Comparison of ENCODE assay signal across 1 cellular context in genomic region chr11:72239849-72240460, GRCh38.
TF ChIP-seq lines count a peak whose summit lies in the region.

No MANE protein-coding gene starts in this region.

TF ChIP-seq in WTC11, 78 proteins besides CTCF, POLR2A, EP300 and RAD21 (continued from another document and continues in another):
- TF ChIP-seq, protein P1, sequence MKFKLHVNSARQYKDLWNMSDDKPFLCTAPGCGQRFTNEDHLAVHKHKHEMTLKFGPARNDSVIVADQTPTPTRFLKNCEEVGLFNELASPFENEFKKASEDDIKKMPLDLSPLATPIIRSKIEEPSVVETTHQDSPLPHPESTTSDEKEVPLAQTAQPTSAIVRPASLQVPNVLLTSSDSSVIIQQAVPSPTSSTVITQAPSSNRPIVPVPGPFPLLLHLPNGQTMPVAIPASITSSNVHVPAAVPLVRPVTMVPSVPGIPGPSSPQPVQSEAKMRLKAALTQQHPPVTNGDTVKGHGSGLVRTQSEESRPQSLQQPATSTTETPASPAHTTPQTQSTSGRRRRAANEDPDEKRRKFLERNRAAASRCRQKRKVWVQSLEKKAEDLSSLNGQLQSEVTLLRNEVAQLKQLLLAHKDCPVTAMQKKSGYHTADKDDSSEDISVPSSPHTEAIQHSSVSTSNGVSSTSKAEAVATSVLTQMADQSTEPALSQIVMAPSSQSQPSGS (CRISPR knock-in tag; IDR thresholded peaks at IDR 0.05; ENCODE audit: borderline replicate concordance, low read depth) = no peak
- TF ChIP-seq GABPB1 (CRISPR knock-in tag; IDR thresholded peaks at IDR 0.05) = no peak
- 0 out of 2 replicates have a peak, but pooled peaks have one; percentile 52 for TF ChIP-seq FOXK1 (CRISPR knock-in tag; IDR thresholded peaks at IDR 0.05)
- no peak for TF ChIP-seq ATF6 (CRISPR knock-in tag; IDR thresholded peaks at IDR 0.05)
- TF ChIP-seq CREB1 (CRISPR knock-in tag; IDR thresholded peaks at IDR 0.05) = no peak
- TF ChIP-seq, protein P2, sequence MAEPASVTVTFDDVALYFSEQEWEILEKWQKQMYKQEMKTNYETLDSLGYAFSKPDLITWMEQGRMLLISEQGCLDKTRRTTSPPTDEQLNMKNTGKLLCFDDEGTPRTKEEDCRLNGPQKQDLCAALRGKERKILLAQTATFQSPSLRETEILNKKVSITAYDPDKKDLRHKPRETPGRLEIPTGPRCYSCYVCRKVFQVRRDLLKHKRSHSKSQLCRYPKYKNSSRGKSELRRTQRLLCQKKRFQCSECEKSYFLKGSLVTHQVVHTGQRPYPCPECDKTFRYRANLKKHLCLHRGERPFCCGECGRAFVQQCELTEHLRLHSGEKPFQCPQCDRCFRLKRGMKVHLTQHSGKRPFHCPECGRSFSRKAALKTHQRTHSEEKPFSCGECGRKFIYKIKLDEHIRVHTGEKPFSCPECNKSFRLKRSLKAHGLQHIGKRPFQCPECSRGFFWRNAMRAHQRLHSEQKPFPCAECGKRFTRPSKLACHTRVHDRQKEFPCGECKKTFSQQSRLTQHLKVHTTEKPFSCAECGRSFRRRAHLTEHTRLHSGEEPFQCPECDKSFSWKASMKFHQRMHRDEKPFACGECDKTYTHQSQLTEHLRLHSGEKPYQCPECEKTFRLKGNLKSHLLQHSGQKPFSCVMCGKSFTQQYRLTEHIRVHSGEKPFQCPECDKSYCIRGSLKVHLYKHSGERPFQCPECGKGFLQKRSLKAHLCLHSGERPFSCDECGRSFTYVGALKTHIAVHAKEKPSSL (CRISPR knock-in tag; conservative IDR thresholded peaks at IDR 0.05) = peak; percentile 1; the same call in 1 of the 2 replicates
- TF ChIP-seq ATF3 (CRISPR knock-in tag; conservative IDR thresholded peaks at IDR 0.05) = no peak
- no peak for TF ChIP-seq IRF2 (CRISPR knock-in tag; IDR thresholded peaks at IDR 0.05; ENCODE audit: borderline replicate concordance, low read depth)
- TF ChIP-seq KAT7 (CRISPR knock-in tag; IDR thresholded peaks at IDR 0.05; ENCODE audit: borderline replicate concordance) = no peak
- TF ChIP-seq ELF4 (CRISPR knock-in tag; IDR thresholded peaks at IDR 0.05; ENCODE audit: low read depth) = no peak
- no peak for TF ChIP-seq NR1H2 (CRISPR knock-in tag; IDR thresholded peaks at IDR 0.05)
- TF ChIP-seq, protein P3, sequence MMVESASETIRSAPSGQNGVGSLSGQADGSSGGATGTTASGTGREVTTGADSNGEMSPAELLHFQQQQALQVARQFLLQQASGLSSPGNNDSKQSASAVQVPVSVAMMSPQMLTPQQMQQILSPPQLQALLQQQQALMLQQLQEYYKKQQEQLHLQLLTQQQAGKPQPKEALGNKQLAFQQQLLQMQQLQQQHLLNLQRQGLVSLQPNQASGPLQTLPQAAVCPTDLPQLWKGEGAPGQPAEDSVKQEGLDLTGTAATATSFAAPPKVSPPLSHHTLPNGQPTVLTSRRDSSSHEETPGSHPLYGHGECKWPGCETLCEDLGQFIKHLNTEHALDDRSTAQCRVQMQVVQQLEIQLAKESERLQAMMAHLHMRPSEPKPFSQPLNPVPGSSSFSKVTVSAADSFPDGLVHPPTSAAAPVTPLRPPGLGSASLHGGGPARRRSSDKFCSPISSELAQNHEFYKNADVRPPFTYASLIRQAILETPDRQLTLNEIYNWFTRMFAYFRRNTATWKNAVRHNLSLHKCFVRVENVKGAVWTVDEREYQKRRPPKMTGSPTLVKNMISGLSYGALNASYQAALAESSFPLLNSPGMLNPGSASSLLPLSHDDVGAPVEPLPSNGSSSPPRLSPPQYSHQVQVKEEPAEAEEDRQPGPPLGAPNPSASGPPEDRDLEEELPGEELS (CRISPR knock-in tag; IDR thresholded peaks at IDR 0.05) = no peak; the same call in 1 of the 2 replicates
- TF ChIP-seq, protein P4, sequence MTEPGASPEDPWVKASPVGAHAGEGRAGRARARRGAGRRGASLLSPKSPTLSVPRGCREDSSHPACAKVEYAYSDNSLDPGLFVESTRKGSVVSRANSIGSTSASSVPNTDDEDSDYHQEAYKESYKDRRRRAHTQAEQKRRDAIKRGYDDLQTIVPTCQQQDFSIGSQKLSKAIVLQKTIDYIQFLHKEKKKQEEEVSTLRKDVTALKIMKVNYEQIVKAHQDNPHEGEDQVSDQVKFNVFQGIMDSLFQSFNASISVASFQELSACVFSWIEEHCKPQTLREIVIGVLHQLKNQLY (CRISPR knock-in tag; IDR thresholded peaks at IDR 0.05) = no peak
- TF ChIP-seq ZNF416 (CRISPR knock-in tag; IDR thresholded peaks at IDR 0.05) = peak; percentile 26; the same call in 1 of the 2 replicates
- TF ChIP-seq FOXP1 (CRISPR knock-in tag; IDR thresholded peaks at IDR 0.05; ENCODE audit: borderline replicate concordance) = peak; percentile 62; the same call in 1 of the 2 replicates
- TF ChIP-seq ZNF219 (CRISPR knock-in tag; IDR thresholded peaks at IDR 0.05; ENCODE audit: borderline replicate concordance) = no peak
- no peak for TF ChIP-seq HMGA2 (CRISPR knock-in tag; IDR thresholded peaks at IDR 0.05)
- no peak for TF ChIP-seq ZNF138 (CRISPR knock-in tag; conservative IDR thresholded peaks at IDR 0.05)
- TF ChIP-seq CREM (CRISPR knock-in tag; IDR thresholded peaks at IDR 0.05) = peak; percentile 45; the same call in 1 of the 2 replicates
- TF ChIP-seq JUN (CRISPR knock-in tag; IDR thresholded peaks at IDR 0.05) = peak; percentile 82; the same call in 1 of the 2 replicates
- TF ChIP-seq NR2C2 (CRISPR knock-in tag; IDR thresholded peaks at IDR 0.05) = no peak
- 0 out of 2 replicates have a peak, but pooled peaks have one; percentile 5 for TF ChIP-seq ZNF121 (CRISPR knock-in tag; IDR thresholded peaks at IDR 0.05)
- TF ChIP-seq FOXJ3 (CRISPR knock-in tag; IDR thresholded peaks at IDR 0.05; ENCODE audit: borderline replicate concordance) = no peak
- no peak for TF ChIP-seq ZSCAN18 (CRISPR knock-in tag; IDR thresholded peaks at IDR 0.05)
- no peak for TF ChIP-seq E2F5 (CRISPR knock-in tag; IDR thresholded peaks at IDR 0.05)
- peak; percentile 78; the same call in 1 of the 2 replicates for TF ChIP-seq MAX (CRISPR knock-in tag; IDR thresholded peaks at IDR 0.05)
- TF ChIP-seq, protein P5, sequence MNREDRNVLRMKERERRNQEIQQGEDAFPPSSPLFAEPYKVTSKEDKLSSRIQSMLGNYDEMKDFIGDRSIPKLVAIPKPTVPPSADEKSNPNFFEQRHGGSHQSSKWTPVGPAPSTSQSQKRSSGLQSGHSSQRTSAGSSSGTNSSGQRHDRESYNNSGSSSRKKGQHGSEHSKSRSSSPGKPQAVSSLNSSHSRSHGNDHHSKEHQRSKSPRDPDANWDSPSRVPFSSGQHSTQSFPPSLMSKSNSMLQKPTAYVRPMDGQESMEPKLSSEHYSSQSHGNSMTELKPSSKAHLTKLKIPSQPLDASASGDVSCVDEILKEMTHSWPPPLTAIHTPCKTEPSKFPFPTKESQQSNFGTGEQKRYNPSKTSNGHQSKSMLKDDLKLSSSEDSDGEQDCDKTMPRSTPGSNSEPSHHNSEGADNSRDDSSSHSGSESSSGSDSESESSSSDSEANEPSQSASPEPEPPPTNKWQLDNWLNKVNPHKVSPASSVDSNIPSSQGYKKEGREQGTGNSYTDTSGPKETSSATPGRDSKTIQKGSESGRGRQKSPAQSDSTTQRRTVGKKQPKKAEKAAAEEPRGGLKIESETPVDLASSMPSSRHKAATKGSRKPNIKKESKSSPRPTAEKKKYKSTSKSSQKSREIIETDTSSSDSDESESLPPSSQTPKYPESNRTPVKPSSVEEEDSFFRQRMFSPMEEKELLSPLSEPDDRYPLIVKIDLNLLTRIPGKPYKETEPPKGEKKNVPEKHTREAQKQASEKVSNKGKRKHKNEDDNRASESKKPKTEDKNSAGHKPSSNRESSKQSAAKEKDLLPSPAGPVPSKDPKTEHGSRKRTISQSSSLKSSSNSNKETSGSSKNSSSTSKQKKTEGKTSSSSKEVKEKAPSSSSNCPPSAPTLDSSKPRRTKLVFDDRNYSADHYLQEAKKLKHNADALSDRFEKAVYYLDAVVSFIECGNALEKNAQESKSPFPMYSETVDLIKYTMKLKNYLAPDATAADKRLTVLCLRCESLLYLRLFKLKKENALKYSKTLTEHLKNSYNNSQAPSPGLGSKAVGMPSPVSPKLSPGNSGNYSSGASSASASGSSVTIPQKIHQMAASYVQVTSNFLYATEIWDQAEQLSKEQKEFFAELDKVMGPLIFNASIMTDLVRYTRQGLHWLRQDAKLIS (CRISPR knock-in tag; IDR thresholded peaks at IDR 0.05; ENCODE audit: borderline replicate concordance) = no peak
- TF ChIP-seq ZBTB21 (CRISPR knock-in tag; IDR thresholded peaks at IDR 0.05; ENCODE audit: borderline replicate concordance) = no peak
- TF ChIP-seq MXD4 (CRISPR knock-in tag; IDR thresholded peaks at IDR 0.05; ENCODE audit: borderline replicate concordance) = no peak
- TF ChIP-seq HMGXB4 (CRISPR knock-in tag; IDR thresholded peaks at IDR 0.05) = no peak
- TF ChIP-seq JAZF1 (CRISPR knock-in tag; IDR thresholded peaks at IDR 0.05) = no peak
- no peak for TF ChIP-seq TEAD4 (CRISPR knock-in tag; IDR thresholded peaks at IDR 0.05)
- TF ChIP-seq, protein P6, sequence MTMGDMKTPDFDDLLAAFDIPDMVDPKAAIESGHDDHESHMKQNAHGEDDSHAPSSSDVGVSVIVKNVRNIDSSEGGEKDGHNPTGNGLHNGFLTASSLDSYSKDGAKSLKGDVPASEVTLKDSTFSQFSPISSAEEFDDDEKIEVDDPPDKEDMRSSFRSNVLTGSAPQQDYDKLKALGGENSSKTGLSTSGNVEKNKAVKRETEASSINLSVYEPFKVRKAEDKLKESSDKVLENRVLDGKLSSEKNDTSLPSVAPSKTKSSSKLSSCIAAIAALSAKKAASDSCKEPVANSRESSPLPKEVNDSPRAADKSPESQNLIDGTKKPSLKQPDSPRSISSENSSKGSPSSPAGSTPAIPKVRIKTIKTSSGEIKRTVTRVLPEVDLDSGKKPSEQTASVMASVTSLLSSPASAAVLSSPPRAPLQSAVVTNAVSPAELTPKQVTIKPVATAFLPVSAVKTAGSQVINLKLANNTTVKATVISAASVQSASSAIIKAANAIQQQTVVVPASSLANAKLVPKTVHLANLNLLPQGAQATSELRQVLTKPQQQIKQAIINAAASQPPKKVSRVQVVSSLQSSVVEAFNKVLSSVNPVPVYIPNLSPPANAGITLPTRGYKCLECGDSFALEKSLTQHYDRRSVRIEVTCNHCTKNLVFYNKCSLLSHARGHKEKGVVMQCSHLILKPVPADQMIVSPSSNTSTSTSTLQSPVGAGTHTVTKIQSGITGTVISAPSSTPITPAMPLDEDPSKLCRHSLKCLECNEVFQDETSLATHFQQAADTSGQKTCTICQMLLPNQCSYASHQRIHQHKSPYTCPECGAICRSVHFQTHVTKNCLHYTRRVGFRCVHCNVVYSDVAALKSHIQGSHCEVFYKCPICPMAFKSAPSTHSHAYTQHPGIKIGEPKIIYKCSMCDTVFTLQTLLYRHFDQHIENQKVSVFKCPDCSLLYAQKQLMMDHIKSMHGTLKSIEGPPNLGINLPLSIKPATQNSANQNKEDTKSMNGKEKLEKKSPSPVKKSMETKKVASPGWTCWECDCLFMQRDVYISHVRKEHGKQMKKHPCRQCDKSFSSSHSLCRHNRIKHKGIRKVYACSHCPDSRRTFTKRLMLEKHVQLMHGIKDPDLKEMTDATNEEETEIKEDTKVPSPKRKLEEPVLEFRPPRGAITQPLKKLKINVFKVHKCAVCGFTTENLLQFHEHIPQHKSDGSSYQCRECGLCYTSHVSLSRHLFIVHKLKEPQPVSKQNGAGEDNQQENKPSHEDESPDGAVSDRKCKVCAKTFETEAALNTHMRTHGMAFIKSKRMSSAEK (CRISPR knock-in tag; IDR thresholded peaks at IDR 0.05; ENCODE audit: borderline replicate concordance) = no peak
- TF ChIP-seq ESRRA (CRISPR knock-in tag; IDR thresholded peaks at IDR 0.05; ENCODE audit: borderline replicate concordance) = no peak
- no peak for TF ChIP-seq ZNF396 (CRISPR knock-in tag; IDR thresholded peaks at IDR 0.05; ENCODE audit: borderline replicate concordance)
- TF ChIP-seq SOX15 (CRISPR knock-in tag; IDR thresholded peaks at IDR 0.05) = no peak
